ENCODE assay signal across 15 cellular contexts in genomic region chr18:68489018-68489792, GRCh38.
DNase-seq lines count a peak whose midpoint lies in the region; ATAC-seq and TF ChIP-seq lines count a peak whose summit lies in the region.
"Had no signal": no experiment of that assay in that cellular context is flagged by ENCODE, and none has a peak within 500 bp of the region (broad histone marks: within the 10 kb centered on the region; RNA-seq: fewer than 3 reads in every experiment).

No MANE protein-coding gene starts in this region.

- H3K4me2 ChIP-seq in GM23248 (ENCODE audit: unreplicated experiment), result no peak overlapping the region
- no peak overlapping the region for H3K4me2 ChIP-seq in OCI-LY3 (ENCODE audit: low read length)
- H3K4me2 ChIP-seq in hepatocyte, result no peak overlapping the region
- H3K4me2 ChIP-seq in osteoblast (ENCODE audit: insufficient read depth, low read length), result peak overlapping the region; percentile 7

- H3K36me3 ChIP-seq in GM23248 (ENCODE audit: low read depth) (no peaks in the 10 kb centered on the region), OCI-LY3 (replicated peaks; ENCODE audit: low read depth, low read length) (no peaks in the 10 kb centered on the region), hepatocyte (replicated peaks; ENCODE audit: insufficient read depth, low read depth) (no peaks in the 10 kb centered on the region), osteoblast (ENCODE audit: insufficient read depth, low read length) (no peaks in the 10 kb centered on the region)
- H3K36me3 ChIP-seq: gastrocnemius medialis, thoracic aorta had no signal

- WGBS in GM23248 (ENCODE audit: low coverage in 1 of 2, low lambda C conversion rate in 2 of 2, missing lambda C conversion rate in 2 of 2), 2 experiments, result 70 to 75% methylated on average over 6 of the region's 6 CpGs
- WGBS in hepatocyte (ENCODE audit: low lambda C conversion rate, missing lambda C conversion rate), result 33% methylated on average over 6 of the region's 6 CpGs

- H3K27me3 ChIP-seq in GM23248 (replicated peaks; ENCODE audit: insufficient read depth) (no peaks in the 10 kb centered on the region), OCI-LY3 (ENCODE audit: low read depth, low read length) (no peaks in the 10 kb centered on the region), hepatocyte (no peaks in the 10 kb centered on the region), osteoblast (ENCODE audit: insufficient read depth, low read length) (no peaks in the 10 kb centered on the region)
- H3K27me3 ChIP-seq: gastrocnemius medialis had no signal

- no peaks in the 10 kb centered on the region for H3F3A ChIP-seq in GM23248 (ENCODE audit: insufficient read depth)

- no peaks in the 10 kb centered on the region for H3K9me2 ChIP-seq in GM23248 (ENCODE audit: insufficient read depth)
- H3K9me2 ChIP-seq in hepatocyte (replicated peaks; ENCODE audit: insufficient read depth), result no peaks in the 10 kb centered on the region

- in situ Hi-C loops in GM23248 (cut with MboI), result no loop called here

- DNase-seq in GM23248 (no peak), hepatocyte (ENCODE audit: low spot score) (no peak), osteoblast (ENCODE audit: insufficient read length, low spot score, missing footprints) (peak; percentile 6), NCI-H1105 treated with DMSO at 0.1 percent for 48 hours (lab: John Stamatoyannopoulos, UW) (no peak), NCI-H69 (lab: John Stamatoyannopoulos, UW) (no peak)
- DNase-seq in effector CD8-positive, alpha-beta T cell (lab: John Stamatoyannopoulos, UW), result no peak
- no peak for DNase-seq in stimulated activated naive CD8-positive, alpha-beta T cell treated with anti-CD3 and anti-CD28 coated beads, Interleukin-15, Interleukin-2, amounts not matched to agents 100 U/mL and 50 U/mL, for 24 hours
- DNase-seq: activated CD4-positive, CD25-positive, alpha-beta regulatory T cell; activated CD8-positive, alpha-beta memory T cell treated with anti-CD3 and anti-CD28 coated beads, Interleukin-2, amount 10 ng/mL, durations not matched to agents 7 days and 5 days; gastrocnemius medialis; midbrain; occipital lobe; stimulated activated CD4-positive, alpha-beta T cell treated with anti-CD3 and anti-CD28 coated beads, Interleukin-4, amount 100 ng/mL, for 4 hours had no signal

- H3K4me3 ChIP-seq in GM23248 (no peak overlapping the region), OCI-LY3 (ENCODE audit: low read length) (no peak overlapping the region), hepatocyte (no peak overlapping the region), osteoblast (ENCODE audit: insufficient read depth, low read length) (no peak overlapping the region)
- H3K4me3 ChIP-seq: gastrocnemius medialis, thoracic aorta had no signal

- TF ChIP-seq CTCF in OCI-LY3 (IDR thresholded peaks at IDR 0.05; ENCODE audit: low read depth, low read length) (no peak), hepatocyte (IDR thresholded peaks at IDR 0.05; ENCODE audit: poor library complexity) (no peak), osteoblast (IDR thresholded peaks at IDR 0.05; ENCODE audit: extremely low read depth, low read depth, low read length) (no peak)

- H2AFZ ChIP-seq in GM23248 (peak overlapping the region; percentile 32; the same call in 1 of the 2 replicates), OCI-LY3 (ENCODE audit: low read depth, low read length) (peak overlapping the region; percentile 88; the same call in 1 of the 2 replicates), hepatocyte (peak overlapping the region; percentile 17), osteoblast (ENCODE audit: low read length) (peak overlapping the region; percentile 65)

- H4K20me1 ChIP-seq in GM23248 (ENCODE audit: insufficient read depth) (no peaks in the 10 kb centered on the region), OCI-LY3 (ENCODE audit: insufficient read depth, low read length) (no peaks in the 10 kb centered on the region), hepatocyte (ENCODE audit: insufficient read depth, poor library complexity, severe bottlenecking) (no peaks in the 10 kb centered on the region), osteoblast (ENCODE audit: insufficient read depth, low read length) (no peaks in the 10 kb centered on the region)

- H3K4me1 ChIP-seq in GM23248 (ENCODE audit: insufficient read depth) (no peaks in the 10 kb centered on the region), OCI-LY3 (ENCODE audit: low read length) (no peaks in the 10 kb centered on the region), hepatocyte (ENCODE audit: insufficient read depth) (no peaks in the 10 kb centered on the region), osteoblast (ENCODE audit: insufficient read depth, low read length) (no peaks in the 10 kb centered on the region)
- H3K4me1 ChIP-seq: gastrocnemius medialis had no signal

- H3K79me2 ChIP-seq in GM23248 (ENCODE audit: insufficient read depth) (no peaks in the 10 kb centered on the region), OCI-LY3 (ENCODE audit: low read length) (no peaks in the 10 kb centered on the region), hepatocyte (no peaks in the 10 kb centered on the region), osteoblast (ENCODE audit: insufficient read depth, low read length) (no peaks in the 10 kb centered on the region)

- H3K9me3 ChIP-seq in GM23248 (ENCODE audit: low read depth) (no peaks in the 10 kb centered on the region), OCI-LY3 (ENCODE audit: insufficient read depth, low read length) (no peaks in the 10 kb centered on the region), hepatocyte (ENCODE audit: low read depth) (no peaks in the 10 kb centered on the region), osteoblast (ENCODE audit: low read depth, low read length) (no peaks in the 10 kb centered on the region)
- H3K9me3 ChIP-seq: gastrocnemius medialis, thoracic aorta had no signal

- ATAC-seq in stimulated activated naive CD8-positive, alpha-beta T cell treated with anti-CD3 and anti-CD28 coated beads, Interleukin-15, Interleukin-2, amounts not matched to agents 100 U/mL and 50 U/mL, for 24 hours, result no peak
- ATAC-seq: activated CD8-positive, alpha-beta memory T cell treated with anti-CD3 and anti-CD28 coated beads, Interleukin-2, amount 10 ng/mL, durations not matched to agents 7 days and 5 days; gastrocnemius medialis had no signal

- H3K27ac ChIP-seq in GM23248 (no peak overlapping the region), OCI-LY3 (ENCODE audit: low read length) (no peak overlapping the region), hepatocyte (no peak overlapping the region), osteoblast (ENCODE audit: low read depth, low read length) (no peak overlapping the region)
- H3K27ac ChIP-seq: gastrocnemius medialis, thoracic aorta had no signal

- H3K9ac ChIP-seq in GM23248 (no peak overlapping the region), OCI-LY3 (ENCODE audit: low read length) (no peak overlapping the region)

Comparison
In these comparisons a context has a peak if more than half of its experiments do, and no peak if none do; other contexts are left out.
1. H2AFZ ChIP-seq: peak in every context shown above with its lines; median percentile 88 in OCI-LY3; 65 in osteoblast; 32 in GM23248; 17 in hepatocyte.